ENCODE assay signal across 8 cellular contexts in genomic region chr2:62706721-62707516, GRCh38. TPM values are rescaled to one million over a fixed set of nuclear protein-coding genes. Genes with fewer than 3 reads are reported as not detected.
DNase-seq lines count a peak whose midpoint lies in the region; ATAC-seq and TF ChIP-seq lines count a peak whose summit lies in the region.

No MANE protein-coding gene starts in this region.

- TF ChIP-seq CTCF in GM06990 (IDR thresholded peaks at IDR 0.05; ENCODE audit: insufficient read depth, low read length, poor library complexity, severe bottlenecking): no peak
- TF ChIP-seq CTCF in endothelial cell (IDR thresholded peaks at IDR 0.05; ENCODE audit: unreplicated experiment): no peak

- peak overlapping the region; percentile 97 for H3K4me3 ChIP-seq in GM06990 (replicated peaks; ENCODE audit: low read depth, low read length)

- H3K4me3 Mint-ChIP-seq in endothelial cell (ENCODE audit: unreplicated experiment): peak overlapping the region; percentile 91

- H3K27me3 ChIP-seq in GM06990 (replicated peaks; ENCODE audit: control insufficient read depth, insufficient read depth, low read length): no peaks in the 10 kb centered on the region

- DNase-seq in GM06990 (ENCODE audit: extremely low read depth, insufficient read length) (no peak), NCI-H748 treated with DMSO at 0.1 percent for 48 hours (lab: John Stamatoyannopoulos, UW) (peak; percentile 30), endothelial cell (ENCODE audit: low spot score) (no peak), pons (ENCODE audit: low spot score) (peak; percentile 7), NCI-H1694 treated with DMSO at 0.1 percent for 48 hours (lab: John Stamatoyannopoulos, UW) (no peak)
- DNase-seq in stimulated activated CD4-positive, alpha-beta T cell treated with anti-CD3 and anti-CD28 coated beads, Interleukin-4, amount 100 ng/mL, for 24 hours: no peak

- peaks cover 6% of the 10 kb centered on the region for H3K36me3 Mint-ChIP-seq in endothelial cell (ENCODE audit: low read depth, unreplicated experiment)

- H3K9me3 Mint-ChIP-seq in endothelial cell (ENCODE audit: unreplicated experiment): no peaks in the 10 kb centered on the region

- ATAC-seq in HG03108 (IDR thresholded peaks at IDR 0.05; ENCODE audit: unreplicated experiment) (no peak), HG02884 (IDR thresholded peaks at IDR 0.05; ENCODE audit: unreplicated experiment) (no peak)

- H3K4me1 Mint-ChIP-seq in endothelial cell (ENCODE audit: unreplicated experiment): peaks cover 25% of the 10 kb centered on the region

- peak overlapping the region; percentile 12 for H3K27ac Mint-ChIP-seq in endothelial cell (ENCODE audit: unreplicated experiment)

- no peaks in the 10 kb centered on the region for H3K36me3 ChIP-seq in GM06990 (ENCODE audit: control insufficient read depth, insufficient read depth, low read length)

- H3K27me3 Mint-ChIP-seq in endothelial cell (ENCODE audit: unreplicated experiment): peaks cover 4% of the 10 kb centered on the region

RNA-seq across cellular contexts. Expression of gene EHBP1, which starts 1.4 kb away (rescaled TPM):
- total RNA-seq in endothelial cell (ENCODE audit: unreplicated experiment): 54.4 TPM

Comparison
In these comparisons a context has a peak if more than half of its experiments do, and no peak if none do; other contexts are left out.
1. DNase-seq: peak in NCI-H748 treated with DMSO at 0.1 percent for 48 hours (single experiment) and pons (single experiment); none in GM06990 (single experiment), endothelial cell (single experiment), NCI-H1694 treated with DMSO at 0.1 percent for 48 hours (single experiment) and stimulated activated CD4-positive, alpha-beta T cell treated with anti-CD3 and anti-CD28 coated beads, Interleukin-4, amount 100 ng/mL, for 24 hours (single experiment).